In the genomic region with DNA sequence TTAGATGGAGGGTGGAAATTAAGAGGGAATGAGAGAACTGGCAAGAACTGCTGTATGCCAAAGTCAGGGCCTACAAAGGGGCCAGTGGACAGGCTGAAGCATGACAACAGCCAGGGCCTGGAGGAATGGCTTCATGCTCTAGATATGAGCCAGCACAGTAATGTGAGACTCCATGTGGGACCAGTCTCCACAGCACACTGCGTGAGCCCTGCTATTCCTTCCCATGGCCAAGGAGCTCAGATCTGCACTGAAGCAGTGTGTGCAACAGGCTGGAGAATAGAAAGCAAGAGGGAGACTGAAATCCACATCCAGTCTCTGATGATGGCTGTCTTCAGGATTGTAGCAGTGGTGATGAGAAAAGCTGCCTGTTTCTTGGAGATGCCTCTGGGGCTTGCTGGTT, we compare ENCODE assay signal across 23 cellular contexts.
A peak's percentile ranks its signal among the peaks of the same experiment; 100 is the strongest.
DNase-seq lines count a peak whose midpoint lies in the region; ATAC-seq and TF ChIP-seq lines count a peak whose summit lies in the region.
"Had no signal": no experiment of that assay in that cellular context is flagged by ENCODE, and none has a peak within 500 bp of the region (broad histone marks: within the 10 kb centered on the region; RNA-seq: fewer than 3 reads in every experiment).

No MANE protein-coding gene starts in this region.

- H3K27me3 ChIP-seq in heart left ventricle (no peaks in the 10 kb centered on the region), gastrocnemius medialis (no peaks in the 10 kb centered on the region)

- H3K36me3 ChIP-seq in heart left ventricle (peaks cover 0 to 3% (median 0%) of the 10 kb centered on the region in 9 donors), gastrocnemius medialis (no peaks in the 10 kb centered on the region)

- no peaks in the 10 kb centered on the region for H3K9me3 ChIP-seq in heart left ventricle
- no peaks in the 10 kb centered on the region for H3K9me3 ChIP-seq in gastrocnemius medialis

- intact Hi-C loops in Right ventricle myocardium superior (cut with DNase I) (no loop called here), cardiac septum (cut with DNase I) (loop anchor here (10.0 kb wide), 1 partner anchor 371 kb away; the partner anchor contains the start of gene FHOD3), heart left ventricle (cut with DNase I) (loop anchor here in 4 of 10 donors (10.0 kb wide), 2 partner anchors 59 to 371 kb away; partner anchors contain the start of gene FHOD3 (in 3 of the 4)), gastrocnemius medialis (cut with DNase I; ENCODE audit: low total_unique reads) (loop anchor here (10.0 kb wide), 1 partner anchor 361 kb away; no protein-coding TSS in a partner anchor)

- H3K4me3 ChIP-seq in heart left ventricle (no peak overlapping the region), gastrocnemius medialis (no peak overlapping the region)
- H3K4me3 ChIP-seq: GM23248 had no signal

- TF ChIP-seq CTCF in heart left ventricle (IDR thresholded peaks at IDR 0.05) (no peak), gastrocnemius medialis (IDR thresholded peaks at IDR 0.05 in 4 of 5, conservative IDR thresholded peaks at IDR 0.05 in 1 of 5) (no peak)

- ATAC-seq in Right ventricle myocardium superior (ENCODE audit: poor library complexity) = peak; percentile 48
- peak in 3 of 4 donors; percentile 23 to 52 (median 36) for ATAC-seq in heart left ventricle
- peak; percentile 49 to 69 for ATAC-seq in gastrocnemius medialis
- no peak for ATAC-seq in esophagus mucosa
- ATAC-seq: CD8-positive, alpha-beta T cell; PC-3; SK-N-SH treated with all-trans-retinoic acid at 6 μM for 48 hours had no signal

- in situ Hi-C loops in gastrocnemius medialis (cut with MboI; ENCODE audit: low sequenced_read_pairs in 4 of 4) = no loop called here

- H3K4me1 ChIP-seq in heart left ventricle (peaks cover 0 to 21% (median 5%) of the 10 kb centered on the region in 12 donors), gastrocnemius medialis (peaks cover 9 to 17% of the 10 kb centered on the region in 2 donors)

- H3K27ac ChIP-seq in heart left ventricle (no peak overlapping the region), gastrocnemius medialis (peak overlapping the region; percentile 29 to 57 (median 52))
- H3K27ac ChIP-seq: GM23248 had no signal

- DNase-seq in Right ventricle myocardium superior (no peak), cardiac septum (ENCODE audit: low spot score) (no peak), heart left ventricle (no peak), gastrocnemius medialis (peak in 1 of 2 donors; percentile 39), SHP77 treated with DMSO at 0.1 percent for 48 hours (lab: John Stamatoyannopoulos, UW) (no peak), H4 (ENCODE audit: low spot score) (no peak), NOMO-1 treated with dmso at 0.1 percent for 144 hours (lab: John Stamatoyannopoulos, UW; ENCODE audit: unreplicated experiment) (no peak)
- DNase-seq: AML-193; C1 segment of cervical spinal cord; CD8-positive, alpha-beta T cell; DND-41; GM23248; HCEC 1CT; Karpas-422; NCI-H1694; NCI-H2081; NCI-H2171; NCI-H524 treated with DMSO at 0.1 percent for 48 hours; NCI-H82; PC-3; RPMI8226 had no signal

- WGBS in heart left ventricle, 4 donors = 85 to 92% (median 89%) methylated on average over 1 of the region's 1 CpG

- no peak for TF ChIP-seq POLR2A in heart left ventricle (IDR thresholded peaks at IDR 0.05)
- no peak for TF ChIP-seq POLR2A in gastrocnemius medialis (IDR thresholded peaks at IDR 0.05)

Comparison
In these comparisons a context has a peak if more than half of its experiments do, and no peak if none do; other contexts are left out.
1. H3K27ac ChIP-seq: peak in gastrocnemius medialis (4 of 4); none in heart left ventricle (0 of 12).